8 cellular contexts compared by ENCODE assay signal in the genomic region with DNA sequence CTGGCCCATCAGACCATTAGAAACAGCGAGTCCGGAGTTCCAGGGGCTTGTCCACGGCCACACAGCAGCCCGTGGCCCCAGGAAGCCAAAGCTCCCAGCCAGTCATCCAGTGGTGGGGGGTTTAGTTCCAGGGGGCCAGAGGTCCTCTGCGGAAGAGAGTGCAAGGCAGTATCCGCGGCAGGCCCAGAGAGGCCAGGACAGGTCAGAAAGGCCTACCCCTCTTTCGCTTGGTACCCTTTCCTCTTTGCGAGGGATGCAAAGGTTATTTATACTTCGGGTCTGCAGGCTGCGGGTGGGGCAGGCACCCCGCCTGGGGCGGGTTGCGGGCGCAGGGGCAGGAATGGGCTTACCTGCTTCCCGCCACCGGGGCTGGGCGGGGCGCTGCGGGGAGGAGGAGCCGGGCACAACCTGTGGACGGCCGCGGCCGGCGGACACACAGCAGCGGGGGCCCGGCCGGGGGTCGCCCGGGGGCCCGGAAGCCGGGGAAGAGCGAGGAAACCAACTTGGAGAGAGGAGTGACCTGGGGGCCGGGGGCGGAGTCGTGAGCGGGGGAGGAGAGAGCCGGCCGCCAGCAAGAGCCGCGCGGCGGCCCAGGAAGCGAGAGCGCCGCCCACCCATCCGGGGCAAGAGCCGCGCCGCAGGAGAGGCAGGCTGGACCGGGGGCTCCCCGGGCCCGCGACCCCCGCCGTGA. TPM values are rescaled to one million over a fixed set of nuclear protein-coding genes. Genes with fewer than 3 reads are reported as not detected.
DNase-seq lines count a peak whose midpoint lies in the region; ATAC-seq and TF ChIP-seq lines count a peak whose summit lies in the region.

A gene with protein sequence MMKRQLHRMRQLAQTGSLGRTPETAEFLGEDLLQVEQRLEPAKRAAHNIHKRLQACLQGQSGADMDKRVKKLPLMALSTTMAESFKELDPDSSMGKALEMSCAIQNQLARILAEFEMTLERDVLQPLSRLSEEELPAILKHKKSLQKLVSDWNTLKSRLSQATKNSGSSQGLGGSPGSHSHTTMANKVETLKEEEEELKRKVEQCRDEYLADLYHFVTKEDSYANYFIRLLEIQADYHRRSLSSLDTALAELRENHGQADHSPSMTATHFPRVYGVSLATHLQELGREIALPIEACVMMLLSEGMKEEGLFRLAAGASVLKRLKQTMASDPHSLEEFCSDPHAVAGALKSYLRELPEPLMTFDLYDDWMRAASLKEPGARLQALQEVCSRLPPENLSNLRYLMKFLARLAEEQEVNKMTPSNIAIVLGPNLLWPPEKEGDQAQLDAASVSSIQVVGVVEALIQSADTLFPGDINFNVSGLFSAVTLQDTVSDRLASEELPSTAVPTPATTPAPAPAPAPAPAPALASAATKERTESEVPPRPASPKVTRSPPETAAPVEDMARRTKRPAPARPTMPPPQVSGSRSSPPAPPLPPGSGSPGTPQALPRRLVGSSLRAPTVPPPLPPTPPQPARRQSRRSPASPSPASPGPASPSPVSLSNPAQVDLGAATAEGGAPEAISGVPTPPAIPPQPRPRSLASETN (plus strand): TSS at position 600 of the 691 bp plus-strand sequence. CDS start 119 bp downstream, outside the sequence.

- DNase-seq in GM06990 (ENCODE audit: extremely low read depth, insufficient read length) (peak; percentile 70), erythroblast (lab: John Stamatoyannopoulos, UW) (peak; percentile 41 to 62), natural killer cell (peak; percentile 66), vagina (ENCODE audit: extremely low spot score in 2 of 2) (no peak), COLO829 (ENCODE audit: low spot score) (no peak)
- peak; percentile 83 for DNase-seq in activated CD8-positive, alpha-beta memory T cell treated with anti-CD3 and anti-CD28 coated beads for 24 hours

- peak within 1 kb of the TSS; percentile 80 for H3K27ac ChIP-seq in vagina

- H3K9me2 ChIP-seq in Loucy (replicated peaks; ENCODE audit: low read depth, low read length), result no peaks in the 10 kb centered on the region

- ATAC-seq in natural killer cell, result peak; percentile 64 to 72 (median 66)
- no peak for ATAC-seq in GM21723 (IDR thresholded peaks at IDR 0.05; ENCODE audit: unreplicated experiment)

- H3K9me3 Mint-ChIP-seq in natural killer cell, result no peaks in the 10 kb centered on the region

- peak within 1 kb of the TSS; percentile 98 for H3K4me3 Mint-ChIP-seq in natural killer cell

- no peak for TF ChIP-seq POLR2A in erythroblast (IDR thresholded peaks at IDR 0.05; ENCODE audit: low read length)
- TF ChIP-seq POLR2A in vagina (IDR thresholded peaks at IDR 0.05), result no peak

- peak within 1 kb of the TSS; percentile 93 to 99 for H3K27ac Mint-ChIP-seq in natural killer cell

- peaks cover 12% of the 10 kb centered on the region for H3F3A ChIP-seq in Loucy (ENCODE audit: low read depth)

- H3K4me1 ChIP-seq in Loucy (ENCODE audit: insufficient read depth, low read length, poor library complexity, severe bottlenecking), result peaks cover 71% of the 10 kb centered on the region
- peaks cover 78% of the 10 kb centered on the region for H3K4me1 ChIP-seq in vagina

- intact Hi-C loops in natural killer cell (cut with micrococcal nuclease) (loop anchor here (2.0 to 10.0 kb wide), 3 partner anchors 16 to 206 kb away; a partner anchor contains a TSS), vagina (cut with DNase I) (no loop called here)

- TF ChIP-seq CTCF in GM06990 (IDR thresholded peaks at IDR 0.05; ENCODE audit: insufficient read depth, low read length, poor library complexity, severe bottlenecking) (no peak), Loucy (conservative IDR thresholded peaks at IDR 0.05; ENCODE audit: low read length) (no peak), natural killer cell (IDR thresholded peaks at IDR 0.05) (no peak), vagina (IDR thresholded peaks at IDR 0.05) (no peak)

- H2AFZ ChIP-seq in Loucy (ENCODE audit: low read length), result peak within 1 kb of the TSS; percentile 72; the same call in 1 of the 2 replicates

- peaks cover 50 to 81% of the 10 kb centered on the region in 2 donors for H3K4me1 Mint-ChIP-seq in natural killer cell

- H3K4me3 ChIP-seq in GM06990 (replicated peaks; ENCODE audit: low read depth, low read length) (peak within 1 kb of the TSS; percentile 83), Loucy (ENCODE audit: low read length, poor library complexity, severe bottlenecking) (peak within 1 kb of the TSS; percentile 89), vagina (peak within 1 kb of the TSS; percentile 59 to 88)

- H3K9me3 ChIP-seq in Loucy (ENCODE audit: insufficient read depth, low read depth, low read length) (no peaks in the 10 kb centered on the region), vagina (no peaks in the 10 kb centered on the region)

- peak within 1 kb of the TSS; percentile 94 for H3K9ac ChIP-seq in Loucy (ENCODE audit: low read depth, low read length, poor library complexity, severe bottlenecking)

- peaks cover 12% of the 10 kb centered on the region for H3K36me3 ChIP-seq in GM06990 (ENCODE audit: control insufficient read depth, insufficient read depth, low read length)
- H3K36me3 ChIP-seq in Loucy (ENCODE audit: insufficient read depth, low read length), result peaks cover 3% of the 10 kb centered on the region; the same call in 1 of the 2 replicates
- no peaks in the 10 kb centered on the region for H3K36me3 ChIP-seq in vagina

- H3K79me2 ChIP-seq in Loucy (ENCODE audit: insufficient read depth, low read length), result peaks cover 48% of the 10 kb centered on the region

- H3K36me3 Mint-ChIP-seq in natural killer cell, result no peaks in the 10 kb centered on the region

- peak within 1 kb of the TSS; percentile 98 for H3K4me2 ChIP-seq in Loucy (ENCODE audit: low read depth, low read length, poor library complexity, severe bottlenecking)

- H3K27me3 ChIP-seq in GM06990 (replicated peaks; ENCODE audit: control insufficient read depth, insufficient read depth, low read length) (no peaks in the 10 kb centered on the region), Loucy (ENCODE audit: insufficient read depth, low read length, poor library complexity, severe bottlenecking) (no peaks in the 10 kb centered on the region), vagina (no peaks in the 10 kb centered on the region)

- peaks cover 22% of the 10 kb centered on the region for H4K20me1 ChIP-seq in Loucy (ENCODE audit: insufficient read depth, low read length, poor library complexity, severe bottlenecking)

- H3K27me3 Mint-ChIP-seq in natural killer cell (ENCODE audit: low read depth in 2 of 2), result no peaks in the 10 kb centered on the region

RNA-seq across cellular contexts. Expression of the gene that starts here (rescaled TPM):
- total RNA-seq in natural killer cell (100 to 1,000 TPM; 163 to 189 (median 163) TPM), vagina (34.1 TPM)

Comparison
In these comparisons a context has a peak if more than half of its experiments do, and no peak if none do; other contexts are left out.
1. DNase-seq: peak in GM06990 (single experiment), activated CD8-positive, alpha-beta memory T cell treated with anti-CD3 and anti-CD28 coated beads for 24 hours (single experiment), erythroblast (2 of 2) and natural killer cell (single experiment); none in vagina (0 of 2) and COLO829 (single experiment).
2. Peak in every context shown above with its lines, with median percentiles within 50 percentile points of each other: H3K4me3 ChIP-seq.